In genomic region chr10:59580257-59580863, GRCh38 we compare ENCODE assay signal across 8 cellular contexts.
A peak's percentile ranks its signal among the peaks of the same experiment; 100 is the strongest.
DNase-seq lines count a peak whose midpoint lies in the region; ATAC-seq, FAIRE-seq and TF ChIP-seq lines count a peak whose summit lies in the region.

No MANE protein-coding gene starts in this region.

- no peak for TF ChIP-seq EP300 in Ishikawa (IDR thresholded peaks at IDR 0.05; ENCODE audit: borderline replicate concordance)

- no peak for ATAC-seq in activated CD4-positive, CD25-positive, alpha-beta regulatory T cell treated with anti-CD3 and anti-CD28 coated beads, Interleukin-2, amount 50 U/mL, for 24 hours

- TF ChIP-seq POLR2A in lower leg skin (IDR thresholded peaks at IDR 0.05): no peak

- TF ChIP-seq RAD21 in Ishikawa (IDR thresholded peaks at IDR 0.05; ENCODE audit: low read depth): peak; percentile 64

- TF ChIP-seq CTCF in AG09309 (IDR thresholded peaks at IDR 0.05; ENCODE audit: control insufficient read depth, insufficient read depth, low read depth, low read length, missing control alignments) (peak; percentile 54), kidney (IDR thresholded peaks at IDR 0.05; ENCODE audit: borderline replicate concordance, extremely low read depth, insufficient read depth) (peak; percentile 41), lower leg skin (IDR thresholded peaks at IDR 0.05) (no peak)

- no peak overlapping the region for H3K9ac ChIP-seq in kidney (ENCODE audit: low read length in 2 of 2)

- peak; percentile 11 for DNase-seq in AG09309 (ENCODE audit: low read depth)
- DNase-seq in amniotic stem cell (lab: John Stamatoyannopoulos, UW): peak; percentile 12
- no peak for DNase-seq in kidney
- DNase-seq in occipital lobe (lab: John Stamatoyannopoulos, UW): no peak
- DNase-seq in activated T-cell treated with anti-CD3 and anti-CD28 coated beads, Interleukin-2, amount 50 U/mL, for 48 hours: no peak
- DNase-seq in lower leg skin (ENCODE audit: low spot score in 2 of 2): no peak

- H3K4me3 ChIP-seq in AG09309 (ENCODE audit: control insufficient read depth, low read depth, low read length) (no peak overlapping the region), kidney (ENCODE audit: low read length in 2 of 2) (no peak overlapping the region), lower leg skin (ENCODE audit: low read depth, poor library complexity, severe bottlenecking) (no peak overlapping the region)

- no peaks in the 10 kb centered on the region for H3K9me3 ChIP-seq in kidney (ENCODE audit: control insufficient read depth in 1 of 2, low read length in 2 of 2)

- no peaks in the 10 kb centered on the region for H3K4me1 ChIP-seq in kidney (ENCODE audit: control insufficient read depth in 1 of 2, insufficient read depth in 1 of 2, low read depth in 1 of 2, low read length in 2 of 2)

- no peak for FAIRE-seq in kidney (lab: Jason Lieb, UNC)

- 71 to 90% methylated on average over 1 of the region's 1 CpG for WGBS in lower leg skin, 2 donors

- H3K27ac ChIP-seq in kidney (ENCODE audit: low read depth in 2 of 2, low read length in 2 of 2): no peak overlapping the region

- no peaks in the 10 kb centered on the region for H3K36me3 ChIP-seq in kidney (ENCODE audit: control insufficient read depth in 1 of 2, insufficient read depth in 2 of 2, low read length in 2 of 2)

- intact Hi-C loops in kidney (cut with DNase I): no loop called here
- intact Hi-C loops in lower leg skin (cut with DNase I; ENCODE audit: low total_unique reads): no loop called here

TF ChIP-seq in Ishikawa, 13 proteins besides CTCF, POLR2A, EP300 and RAD21:
- TF ChIP-seq NFIC (IDR thresholded peaks at IDR 0.05) (no peak), EGR1 (IDR thresholded peaks at IDR 0.05) (no peak), YY1 (IDR thresholded peaks at IDR 0.05; ENCODE audit: low read depth) (no peak), CREB1 (IDR thresholded peaks at IDR 0.05; ENCODE audit: low read depth) (no peak), TAF1 (IDR thresholded peaks at IDR 0.05; ENCODE audit: low read depth) (no peak), USF1 (IDR thresholded peaks at IDR 0.05) (no peak), CEBPB (IDR thresholded peaks at IDR 0.05) (no peak), TCF12 (IDR thresholded peaks at IDR 0.05; ENCODE audit: low read depth) (no peak), REST (IDR thresholded peaks at IDR 0.05; ENCODE audit: low read depth) (no peak), FOXM1 (IDR thresholded peaks at IDR 0.05; ENCODE audit: borderline replicate concordance, low read depth) (no peak), ZBTB7A (IDR thresholded peaks at IDR 0.05; ENCODE audit: low read depth) (no peak), MAX (IDR thresholded peaks at IDR 0.05) (no peak), TEAD4 (IDR thresholded peaks at IDR 0.05) (no peak)

Comparison
In these comparisons a context has a peak if more than half of its experiments do, and no peak if none do; other contexts are left out.
1. DNase-seq: peak in AG09309 (single experiment) and amniotic stem cell (single experiment); none in kidney (single experiment), occipital lobe (single experiment), activated T-cell treated with anti-CD3 and anti-CD28 coated beads, Interleukin-2, amount 50 U/mL, for 48 hours (0 of 2) and lower leg skin (0 of 2).
2. CTCF ChIP-seq: peak in AG09309 (single experiment) and kidney (single experiment); none in lower leg skin (0 of 3).